ENCODE assay signal across 33 cellular contexts in the genomic region with DNA sequence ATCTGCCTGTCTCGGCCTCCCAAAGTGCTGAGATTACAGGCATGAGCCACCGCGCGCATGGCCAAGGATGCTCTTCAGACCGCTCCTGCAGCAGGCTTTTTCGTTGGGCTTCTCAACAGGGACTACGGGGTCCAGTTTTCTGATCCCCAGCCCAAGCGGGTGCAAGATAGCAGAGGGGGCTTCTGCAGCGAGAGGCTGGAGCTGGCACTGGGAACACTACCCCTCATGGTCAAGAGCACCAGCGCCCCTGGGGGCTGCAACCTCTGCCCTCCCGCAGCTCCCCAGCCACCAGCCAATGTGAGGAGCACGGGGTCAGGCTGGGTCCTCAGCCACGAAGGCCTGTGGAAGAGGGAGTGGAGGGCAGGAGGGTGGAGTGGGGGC. TPM values are rescaled to one million over a fixed set of nuclear protein-coding genes. Genes with fewer than 3 reads are reported as not detected.
"Had no signal": no experiment of that assay in that cellular context is flagged by ENCODE, and none has a peak within 500 bp of the region (broad histone marks: within the 10 kb centered on the region; RNA-seq: fewer than 3 reads in every experiment).

No MANE protein-coding gene starts in this region.

- H3K27ac ChIP-seq: ascending aorta, cardiac muscle cell, KMS-11, WERI-Rb-1 had no signal

- ATAC-seq: activated CD8-positive, alpha-beta T cell treated with anti-CD3 and anti-CD28 coated beads for 36 hours; activated T-cell treated with anti-CD3 and anti-CD28 coated beads, Interleukin-2, amount 50 U/mL, for 72 hours; activated T-helper 17 cell treated with anti-CD3 and anti-CD28 coated beads, Interleukin-2, amount 50 U/mL, for 72 hours; Panc1; Right ventricle myocardium inferior had no signal

- H3K9ac ChIP-seq: KMS-11 had no signal

- H3K27ac Mint-ChIP-seq: activated CD8-positive, alpha-beta T cell treated with anti-CD3 and anti-CD28 coated beads for 36 hours; activated naive CD4-positive, alpha-beta T cell treated with anti-CD3 and anti-CD28 coated beads, Interleukin-2, amount 50 U/mL, for 24 hours; activated naive CD8-positive, alpha-beta T cell treated with anti-CD3 and anti-CD28 coated beads, Interleukin-2, amount 10 ng/mL, durations not matched to agents 7 days and 5 days; activated T-cell treated with anti-CD3 and anti-CD28 coated beads, Interleukin-2, amount 50 U/mL, for 72 hours; activated T-helper 17 cell treated with anti-CD3 and anti-CD28 coated beads, Interleukin-2, amount 50 U/mL, for 72 hours had no signal

- H3K4me2 ChIP-seq: KMS-11 had no signal

- H3K27me3 Mint-ChIP-seq: activated CD8-positive, alpha-beta T cell treated with anti-CD3 and anti-CD28 coated beads for 36 hours; activated naive CD4-positive, alpha-beta T cell treated with anti-CD3 and anti-CD28 coated beads, Interleukin-2, amount 50 U/mL, for 24 hours; activated naive CD8-positive, alpha-beta T cell treated with anti-CD3 and anti-CD28 coated beads, Interleukin-2, amount 10 ng/mL, durations not matched to agents 7 days and 5 days; activated T-helper 17 cell treated with anti-CD3 and anti-CD28 coated beads, Interleukin-2, amount 50 U/mL, for 72 hours had no signal

- H3K9me3 ChIP-seq: ascending aorta had no signal

- DNase-seq: activated CD4-positive, alpha-beta T cell treated with anti-CD3 and anti-CD28 coated beads for 1 hour; activated CD4-positive, alpha-beta T cell treated with anti-CD3 and anti-CD28 coated beads for 48 hours; activated CD4-positive, CD25-positive, alpha-beta regulatory T cell; activated CD8-positive, alpha-beta T cell treated with anti-CD3 and anti-CD28 coated beads for 36 hours; activated gamma-delta T cell; activated naive CD4-positive, alpha-beta T cell treated with Interleukin-2 at 50 U/mL for 16 hours; activated naive CD8-positive, alpha-beta T cell treated with anti-CD3 and anti-CD28 coated beads, Interleukin-2, amount 10 ng/mL, durations not matched to agents 7 days and 5 days; activated T-cell treated with anti-CD3 and anti-CD28 coated beads, Interleukin-2, amount 50 U/mL, for 1 hour; activated T-cell treated with anti-CD3 and anti-CD28 coated beads, Interleukin-2, amount 50 U/mL, for 72 hours; amygdala; MM.1S; MV-4-11; NCI-H1092; NCI-H187 treated with DMSO at 0.1 percent for 48 hours; NCI-H2081 treated with DMSO at 0.1 percent for 48 hours; NCI-H345; NCI-H524 treated with DMSO at 0.1 percent for 48 hours; RPMI8226; SW 1271; T-helper 1 cell; T1000; WERI-Rb-1 had no signal

- H3K4me3 ChIP-seq: ascending aorta, cardiac muscle cell had no signal

- H3K27me3 ChIP-seq: ascending aorta, cardiac muscle cell had no signal

- H3K4me3 Mint-ChIP-seq: activated CD8-positive, alpha-beta T cell treated with anti-CD3 and anti-CD28 coated beads for 36 hours; activated naive CD4-positive, alpha-beta T cell treated with anti-CD3 and anti-CD28 coated beads, Interleukin-2, amount 50 U/mL, for 24 hours; activated naive CD8-positive, alpha-beta T cell treated with anti-CD3 and anti-CD28 coated beads, Interleukin-2, amount 10 ng/mL, durations not matched to agents 7 days and 5 days; activated T-cell treated with anti-CD3 and anti-CD28 coated beads, Interleukin-2, amount 50 U/mL, for 72 hours; activated T-helper 17 cell treated with anti-CD3 and anti-CD28 coated beads, Interleukin-2, amount 50 U/mL, for 72 hours had no signal

- H3K9me3 Mint-ChIP-seq: activated CD8-positive, alpha-beta T cell treated with anti-CD3 and anti-CD28 coated beads for 36 hours; activated naive CD4-positive, alpha-beta T cell treated with anti-CD3 and anti-CD28 coated beads, Interleukin-2, amount 50 U/mL, for 24 hours; activated naive CD8-positive, alpha-beta T cell treated with anti-CD3 and anti-CD28 coated beads, Interleukin-2, amount 10 ng/mL, durations not matched to agents 7 days and 5 days; activated T-cell treated with anti-CD3 and anti-CD28 coated beads, Interleukin-2, amount 50 U/mL, for 72 hours; activated T-helper 17 cell treated with anti-CD3 and anti-CD28 coated beads, Interleukin-2, amount 50 U/mL, for 72 hours had no signal

RNA-seq across cellular contexts. Expression of a gene that starts 18.2 kb away (rescaled TPM):
- total RNA-seq: activated CD8-positive, alpha-beta memory T cell treated with anti-CD3 and anti-CD28 coated beads for 36 hours; activated CD8-positive, alpha-beta T cell treated with anti-CD3 and anti-CD28 coated beads for 36 hours; activated naive CD8-positive, alpha-beta T cell treated with anti-CD3 and anti-CD28 coated beads, Interleukin-2, amount 10 ng/mL, durations not matched to agents 7 days and 5 days; activated T-cell treated with anti-CD3 and anti-CD28 coated beads, Interleukin-2, amount 50 U/mL, for 72 hours; ascending aorta; LHCN-M2; NCI-H460; T-helper 2 cell treated with Interferon-gamma antibody and Interleukin-4, amounts not matched to agents 100 ng/mL and 5 ng/mL, for 36 hours had no signal
- polyA plus RNA-seq: cardiac muscle cell had no signal
